8 cellular contexts compared by ENCODE assay signal in genomic region chr1:166166400-166166699, GRCh38. TPM values are rescaled to one million over a fixed set of nuclear protein-coding genes. Genes with fewer than 3 reads are reported as not detected.
A peak's percentile ranks its signal among the peaks of the same experiment; 100 is the strongest.
DNase-seq lines count a peak whose midpoint lies in the region; ATAC-seq, FAIRE-seq and TF ChIP-seq lines count a peak whose summit lies in the region.

No MANE protein-coding gene starts in this region.

- H3K9me3 Mint-ChIP-seq in activated T-cell treated with anti-CD3 and anti-CD28 coated beads, Interleukin-2, amount 50 U/mL, for 72 hours: no peaks in the 10 kb centered on the region
- no peaks in the 10 kb centered on the region for H3K9me3 Mint-ChIP-seq in neural progenitor cell
- no peaks in the 10 kb centered on the region for H3K9me3 Mint-ChIP-seq in activated CD4-positive, alpha-beta T cell treated with anti-CD3 and anti-CD28 coated beads, Interleukin-2, amount 10 ng/mL, durations not matched to agents 7 days and 5 days

- H3K4me2 ChIP-seq in neural progenitor cell: peak overlapping the region; percentile 69

- no peak overlapping the region for H3K27ac ChIP-seq in neural progenitor cell

- H2AFZ ChIP-seq in neural progenitor cell (replicated peaks): no peak overlapping the region

- no peaks in the 10 kb centered on the region for H3K79me2 ChIP-seq in neural progenitor cell (ENCODE audit: low read depth)

- H3K9me3 ChIP-seq in neural progenitor cell (ENCODE audit: low read depth): no peaks in the 10 kb centered on the region

- POLR2A ChIA-PET in activated CD4-positive, alpha-beta T cell treated with anti-CD3 and anti-CD28 coated beads, Interleukin-2, amount 10 ng/mL, durations not matched to agents 7 days and 5 days (lab: Charles Lee): no interaction called here

- peak overlapping the region; percentile 65 for H3K4me3 ChIP-seq in neural progenitor cell

- peaks cover 19% of the 10 kb centered on the region for H3F3A ChIP-seq in neural progenitor cell (ENCODE audit: low read depth)

- peak; percentile 1 for ATAC-seq in HG02623 (IDR thresholded peaks at IDR 0.05; ENCODE audit: unreplicated experiment)
- ATAC-seq in activated T-cell treated with anti-CD3 and anti-CD28 coated beads, Interleukin-2, amount 50 U/mL, for 72 hours (replicated peaks in 1 of 2): peak; percentile 1 to 2

- H3K36me3 ChIP-seq in neural progenitor cell: no peaks in the 10 kb centered on the region

- peaks cover 78% of the 10 kb centered on the region for H3K27me3 ChIP-seq in neural progenitor cell

- peaks cover 19% of the 10 kb centered on the region for H4K20me1 ChIP-seq in neural progenitor cell (ENCODE audit: low read depth)

- FAIRE-seq in GM12892 (lab: Jason Lieb, UNC): no peak

- TF ChIP-seq CTCF in neural progenitor cell (IDR thresholded peaks at IDR 0.05): no peak

- H3K4me1 ChIP-seq in neural progenitor cell: peaks cover 10% of the 10 kb centered on the region

- peak; percentile 32 for DNase-seq in GM12892 (ENCODE audit: insufficient read length)
- no peak for DNase-seq in activated T-cell treated with anti-CD3 and anti-CD28 coated beads, Interleukin-2, amount 50 U/mL, for 72 hours
- peak; percentile 44 for DNase-seq in neural progenitor cell (ENCODE audit: low spot score)
- no peak for DNase-seq in NCI-H510A (lab: John Stamatoyannopoulos, UW)
- DNase-seq in SIG-M5 (lab: John Stamatoyannopoulos, UW): no peak
- DNase-seq in GF-D8 (lab: John Stamatoyannopoulos, UW): no peak
- DNase-seq in activated CD4-positive, alpha-beta T cell treated with anti-CD3 and anti-CD28 coated beads, Interleukin-2, amount 10 ng/mL, durations not matched to agents 7 days and 5 days: no peak

- H3K4me3 Mint-ChIP-seq in activated T-cell treated with anti-CD3 and anti-CD28 coated beads, Interleukin-2, amount 50 U/mL, for 72 hours: no peak overlapping the region
- H3K4me3 Mint-ChIP-seq in neural progenitor cell: no peak overlapping the region
- H3K4me3 Mint-ChIP-seq in activated CD4-positive, alpha-beta T cell treated with anti-CD3 and anti-CD28 coated beads, Interleukin-2, amount 10 ng/mL, durations not matched to agents 7 days and 5 days: no peak overlapping the region

- no peak overlapping the region for H3K9ac ChIP-seq in neural progenitor cell

- CTCF ChIA-PET in activated CD4-positive, alpha-beta T cell treated with anti-CD3 and anti-CD28 coated beads, Interleukin-2, amount 10 ng/mL, durations not matched to agents 7 days and 5 days (lab: Charles Lee): interaction anchor here (1.2 kb wide), 1 partner anchor 9 kb away, joined by 3 read pairs; no protein-coding TSS in a partner anchor

- no peak for TF ChIP-seq POLR2A in GM12892 (IDR thresholded peaks at IDR 0.05; ENCODE audit: low read depth, low read length)

- H3K27me3 Mint-ChIP-seq in activated T-cell treated with anti-CD3 and anti-CD28 coated beads, Interleukin-2, amount 50 U/mL, for 72 hours (ENCODE audit: low read depth): peaks cover 62% of the 10 kb centered on the region
- H3K27me3 Mint-ChIP-seq in neural progenitor cell (ENCODE audit: insufficient read depth, low read depth): peaks cover 57% of the 10 kb centered on the region
- H3K27me3 Mint-ChIP-seq in activated CD4-positive, alpha-beta T cell treated with anti-CD3 and anti-CD28 coated beads, Interleukin-2, amount 10 ng/mL, durations not matched to agents 7 days and 5 days: peaks cover 63% of the 10 kb centered on the region

- no peaks in the 10 kb centered on the region for H3K36me3 Mint-ChIP-seq in activated T-cell treated with anti-CD3 and anti-CD28 coated beads, Interleukin-2, amount 50 U/mL, for 72 hours (ENCODE audit: insufficient read depth in 2 of 2)
- H3K36me3 Mint-ChIP-seq in neural progenitor cell: no peaks in the 10 kb centered on the region
- no peaks in the 10 kb centered on the region for H3K36me3 Mint-ChIP-seq in activated CD4-positive, alpha-beta T cell treated with anti-CD3 and anti-CD28 coated beads, Interleukin-2, amount 10 ng/mL, durations not matched to agents 7 days and 5 days (ENCODE audit: low read depth)

- peaks cover 48% of the 10 kb centered on the region for H3K4me1 Mint-ChIP-seq in activated T-cell treated with anti-CD3 and anti-CD28 coated beads, Interleukin-2, amount 50 U/mL, for 72 hours (ENCODE audit: low read depth)
- peaks cover 9% of the 10 kb centered on the region for H3K4me1 Mint-ChIP-seq in neural progenitor cell
- H3K4me1 Mint-ChIP-seq in activated CD4-positive, alpha-beta T cell treated with anti-CD3 and anti-CD28 coated beads, Interleukin-2, amount 10 ng/mL, durations not matched to agents 7 days and 5 days: peaks cover 20% of the 10 kb centered on the region

- H3K27ac Mint-ChIP-seq in activated T-cell treated with anti-CD3 and anti-CD28 coated beads, Interleukin-2, amount 50 U/mL, for 72 hours: no peak overlapping the region
- H3K27ac Mint-ChIP-seq in neural progenitor cell: no peak overlapping the region
- H3K27ac Mint-ChIP-seq in activated CD4-positive, alpha-beta T cell treated with anti-CD3 and anti-CD28 coated beads, Interleukin-2, amount 10 ng/mL, durations not matched to agents 7 days and 5 days: no peak overlapping the region

RNA-seq across cellular contexts. Expression of gene FAM78B, which starts 0.5 kb away (rescaled TPM):
- 1.0 TPM for polyA plus RNA-seq in GM12892 (2012; ENCODE audit: missing spikeins)
- under 1 TPM; 0.79 to 0.90 TPM for total RNA-seq in activated T-cell treated with anti-CD3 and anti-CD28 coated beads, Interleukin-2, amount 50 U/mL, for 72 hours
- 0.43 TPM in 1 of 2 replicates, not detected in the other for total RNA-seq in neural progenitor cell (ENCODE audit: low replicate concordance)
- total RNA-seq in activated CD4-positive, alpha-beta T cell treated with anti-CD3 and anti-CD28 coated beads, Interleukin-2, amount 10 ng/mL, durations not matched to agents 7 days and 5 days: under 1 TPM; 0.17 to 0.35 TPM

Comparison
In these comparisons a context has a peak if more than half of its experiments do, and no peak if none do; other contexts are left out.
1. DNase-seq: peak in GM12892 (single experiment) and neural progenitor cell (single experiment); none in activated T-cell treated with anti-CD3 and anti-CD28 coated beads, Interleukin-2, amount 50 U/mL, for 72 hours (0 of 2), NCI-H510A (single experiment), SIG-M5 (single experiment), GF-D8 (single experiment) and activated CD4-positive, alpha-beta T cell treated with anti-CD3 and anti-CD28 coated beads, Interleukin-2, amount 10 ng/mL, durations not matched to agents 7 days and 5 days (single experiment).